ENCODE assay signal across 16 cellular contexts in the genomic region with DNA sequence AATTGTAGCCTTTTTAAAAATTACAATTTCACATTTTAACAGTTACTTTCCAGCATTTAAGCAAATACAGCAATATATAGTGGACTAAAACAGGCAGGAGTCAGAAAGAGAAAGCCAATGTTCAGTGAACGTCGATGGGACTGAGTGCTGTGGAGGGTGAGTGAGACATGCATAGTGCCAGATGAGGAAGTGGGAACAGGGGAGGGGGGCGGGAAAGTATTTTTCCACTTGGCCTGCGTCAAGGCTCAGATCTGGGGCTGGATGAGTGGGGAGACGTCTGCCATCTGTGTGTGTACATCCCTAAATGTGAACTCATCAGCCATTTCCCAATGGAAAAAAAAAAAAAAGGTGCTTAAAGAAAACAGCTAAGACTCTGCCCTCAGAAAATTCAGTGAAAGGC. TPM values are rescaled to one million over a fixed set of nuclear protein-coding genes. Genes with fewer than 3 reads are reported as not detected.
DNase-seq lines count a peak whose midpoint lies in the region; TF ChIP-seq lines count a peak whose summit lies in the region.
"Had no signal": no experiment of that assay in that cellular context is flagged by ENCODE, and none has a peak within 500 bp of the region (broad histone marks: within the 10 kb centered on the region; RNA-seq: fewer than 3 reads in every experiment).

No MANE protein-coding gene starts in this region.

- H3K9ac ChIP-seq in GM23248, result no peak overlapping the region

- 24% methylated on average over 4 to 5 of the region's 5 CpGs for WGBS in GM23248 (ENCODE audit: low coverage in 1 of 2, low lambda C conversion rate in 2 of 2, missing lambda C conversion rate in 2 of 2), 2 experiments
- WGBS in esophagus muscularis mucosa, result 24% methylated on average over 5 of the region's 5 CpGs

- no peaks in the 10 kb centered on the region for H3K9me2 ChIP-seq in GM23248 (ENCODE audit: insufficient read depth)

- H3K27ac ChIP-seq in GM23248, result no peak overlapping the region
- no peak overlapping the region for H3K27ac ChIP-seq in esophagus muscularis mucosa (replicated peaks in 1 of 4)
- H3K27ac ChIP-seq: psoas muscle, tibial artery had no signal

- H3K27me3 ChIP-seq in GM23248 (replicated peaks; ENCODE audit: insufficient read depth) (no peaks in the 10 kb centered on the region), esophagus muscularis mucosa (peaks cover 0 to 19% (median 0%) of the 10 kb centered on the region in 4 donors)

- peak; percentile 29 for DNase-seq in GM23248
- DNase-seq in NCI-H2171 treated with DMSO at 0.1 percent for 48 hours (lab: John Stamatoyannopoulos, UW), result peak; percentile 81
- peak; percentile 90 for DNase-seq in esophagus muscularis mucosa (ENCODE audit: extremely low spot score)
- DNase-seq in skeletal muscle cell (ENCODE audit: low read depth), result peak; percentile 34
- DNase-seq in T-helper 2 cell treated with Interferon-gamma antibody and Interleukin-4, amounts not matched to agents 5 μg/mL and 100 μg/mL, for 36 hours (ENCODE audit: low spot score), result no peak
- no peak for DNase-seq in chondrocyte (ENCODE audit: low spot score)
- no peak for DNase-seq in DMS79 treated with DMSO at 0.1 percent for 48 hours (lab: John Stamatoyannopoulos, UW)
- no peak for DNase-seq in HT-29 (ENCODE audit: low spot score)
- DNase-seq: activated CD4-positive, alpha-beta T cell treated with anti-CD3 and anti-CD28 coated beads, Interleukin-2, amount 10 ng/mL, durations not matched to agents 24 days and 14 days; CD4-positive, CD25-positive, alpha-beta regulatory T cell; GOT3; kidney glomerular epithelial cell; NCI-H1417 treated with DMSO at 0.1 percent for 48 hours; psoas muscle; T-helper 2 cell; tibial artery had no signal

- no peak overlapping the region for H3K4me3 ChIP-seq in GM23248
- no peak overlapping the region for H3K4me3 ChIP-seq in esophagus muscularis mucosa
- no peak overlapping the region for H3K4me3 ChIP-seq in skeletal muscle cell (ENCODE audit: low read depth, low read length)
- H3K4me3 ChIP-seq: psoas muscle, tibial artery had no signal

- intact Hi-C loops in esophagus muscularis mucosa (cut with DNase I), result no loop called here

- no peak overlapping the region for H3K4me3 Mint-ChIP-seq in T-helper 2 cell treated with Interferon-gamma antibody and Interleukin-4, amounts not matched to agents 5 μg/mL and 100 μg/mL, for 36 hours
- no peak overlapping the region for H3K4me3 Mint-ChIP-seq in chondrocyte (ENCODE audit: unreplicated experiment)
- H3K4me3 Mint-ChIP-seq: activated CD4-positive, alpha-beta T cell treated with anti-CD3 and anti-CD28 coated beads, Interleukin-2, amount 10 ng/mL, durations not matched to agents 24 days and 14 days; CD4-positive, CD25-positive, alpha-beta regulatory T cell had no signal

- H3K36me3 Mint-ChIP-seq in T-helper 2 cell treated with Interferon-gamma antibody and Interleukin-4, amounts not matched to agents 5 μg/mL and 100 μg/mL, for 36 hours (ENCODE audit: low read depth), result no peaks in the 10 kb centered on the region
- H3K36me3 Mint-ChIP-seq in chondrocyte (ENCODE audit: low read depth), result peaks cover 5% of the 10 kb centered on the region
- H3K36me3 Mint-ChIP-seq: CD4-positive, CD25-positive, alpha-beta regulatory T cell had no signal

- TF ChIP-seq CTCF in esophagus muscularis mucosa (IDR thresholded peaks at IDR 0.05) (no peak), chondrocyte (IDR thresholded peaks at IDR 0.05) (no peak)

- no peak overlapping the region for H3K4me2 ChIP-seq in GM23248 (ENCODE audit: unreplicated experiment)

- no peaks in the 10 kb centered on the region for H3K36me3 ChIP-seq in GM23248 (ENCODE audit: low read depth)
- H3K36me3 ChIP-seq in esophagus muscularis mucosa, result peaks cover 0 to 6% (median 3%) of the 10 kb centered on the region in 4 donors
- H3K36me3 ChIP-seq: tibial artery had no signal

- H3K27me3 Mint-ChIP-seq in T-helper 2 cell treated with Interferon-gamma antibody and Interleukin-4, amounts not matched to agents 5 μg/mL and 100 μg/mL, for 36 hours (ENCODE audit: low read depth), result peaks cover 8% of the 10 kb centered on the region
- peaks cover 10% of the 10 kb centered on the region for H3K27me3 Mint-ChIP-seq in chondrocyte (ENCODE audit: low read depth)
- H3K27me3 Mint-ChIP-seq: CD4-positive, CD25-positive, alpha-beta regulatory T cell had no signal

- H4K20me1 ChIP-seq in GM23248 (ENCODE audit: insufficient read depth), result no peaks in the 10 kb centered on the region

- H3K79me2 ChIP-seq in GM23248 (ENCODE audit: insufficient read depth), result no peaks in the 10 kb centered on the region

- no peaks in the 10 kb centered on the region for H3K9me3 ChIP-seq in GM23248 (ENCODE audit: low read depth)
- H3K9me3 ChIP-seq in esophagus muscularis mucosa, result peaks cover 0 to 11% (median 7%) of the 10 kb centered on the region in 4 donors

- no peaks in the 10 kb centered on the region for H3K9me3 Mint-ChIP-seq in T-helper 2 cell treated with Interferon-gamma antibody and Interleukin-4, amounts not matched to agents 5 μg/mL and 100 μg/mL, for 36 hours
- H3K9me3 Mint-ChIP-seq in chondrocyte (ENCODE audit: low read depth), result peaks cover 3% of the 10 kb centered on the region
- H3K9me3 Mint-ChIP-seq: activated CD4-positive, alpha-beta T cell treated with anti-CD3 and anti-CD28 coated beads, Interleukin-2, amount 10 ng/mL, durations not matched to agents 24 days and 14 days had no signal

- H3K4me1 Mint-ChIP-seq in T-helper 2 cell treated with Interferon-gamma antibody and Interleukin-4, amounts not matched to agents 5 μg/mL and 100 μg/mL, for 36 hours (ENCODE audit: low read depth), result no peaks in the 10 kb centered on the region
- peaks cover 4% of the 10 kb centered on the region for H3K4me1 Mint-ChIP-seq in chondrocyte (ENCODE audit: low read depth)

- in situ Hi-C loops in GM23248 (cut with MboI), result loop anchor here (5.0 kb wide), 1 partner anchor 320 kb away; no protein-coding TSS in a partner anchor

- H3K27ac Mint-ChIP-seq in T-helper 2 cell treated with Interferon-gamma antibody and Interleukin-4, amounts not matched to agents 5 μg/mL and 100 μg/mL, for 36 hours, result no peak overlapping the region
- H3K27ac Mint-ChIP-seq in chondrocyte (ENCODE audit: unreplicated experiment), result no peak overlapping the region
- H3K27ac Mint-ChIP-seq: activated CD4-positive, alpha-beta T cell treated with anti-CD3 and anti-CD28 coated beads, Interleukin-2, amount 10 ng/mL, durations not matched to agents 24 days and 14 days; CD4-positive, CD25-positive, alpha-beta regulatory T cell had no signal

- no peak for TF ChIP-seq EP300 in esophagus muscularis mucosa (IDR thresholded peaks at IDR 0.05)

- no peak for TF ChIP-seq POLR2A in esophagus muscularis mucosa (IDR thresholded peaks at IDR 0.05; ENCODE audit: low read depth)

- H3K4me1 ChIP-seq in GM23248 (ENCODE audit: insufficient read depth) (no peaks in the 10 kb centered on the region), esophagus muscularis mucosa (peaks cover 0 to 5% (median 2%) of the 10 kb centered on the region in 4 donors)
- H3K4me1 ChIP-seq: psoas muscle, tibial artery had no signal

- H2AFZ ChIP-seq in GM23248, result no peak overlapping the region

- H3F3A ChIP-seq in GM23248 (ENCODE audit: insufficient read depth), result no peaks in the 10 kb centered on the region

RNA-seq across cellular contexts. Expression of gene RAD18, which starts 19.2 kb away (rescaled TPM):
- total RNA-seq in GM23248 (2014; rRNA removed; shearing (Covaris generic)), result 14.3 and 26.6 TPM in 2 replicates
- polyA plus RNA-seq in GM23248 (2016; fragmentation: Nextera tagmentation; extraction: Ambion mirVana), result 17.5 and 17.7 TPM in 2 replicates
- 1 to 10 TPM; 3.4 to 6.6 (median 5.2) TPM for total RNA-seq in esophagus muscularis mucosa
- 9.1 to 22.2 TPM (median 9.7 TPM) in 3 replicates for total RNA-seq in chondrocyte
- 3.8 and 12.8 TPM in 2 replicates for total RNA-seq in HT-29 (2014; rRNA removed; shearing (Covaris generic))

Comparison
In these comparisons a context has a peak if more than half of its experiments do, and no peak if none do; other contexts are left out.
1. DNase-seq: peak in GM23248 (single experiment), NCI-H2171 treated with DMSO at 0.1 percent for 48 hours (single experiment), esophagus muscularis mucosa (single experiment) and skeletal muscle cell (single experiment); none in T-helper 2 cell treated with Interferon-gamma antibody and Interleukin-4, amounts not matched to agents 5 μg/mL and 100 μg/mL, for 36 hours (single experiment), chondrocyte (single experiment), DMS79 treated with DMSO at 0.1 percent for 48 hours (single experiment) and HT-29 (single experiment).